Comparison of ENCODE assay signal across 8 cellular contexts in the genomic region with DNA sequence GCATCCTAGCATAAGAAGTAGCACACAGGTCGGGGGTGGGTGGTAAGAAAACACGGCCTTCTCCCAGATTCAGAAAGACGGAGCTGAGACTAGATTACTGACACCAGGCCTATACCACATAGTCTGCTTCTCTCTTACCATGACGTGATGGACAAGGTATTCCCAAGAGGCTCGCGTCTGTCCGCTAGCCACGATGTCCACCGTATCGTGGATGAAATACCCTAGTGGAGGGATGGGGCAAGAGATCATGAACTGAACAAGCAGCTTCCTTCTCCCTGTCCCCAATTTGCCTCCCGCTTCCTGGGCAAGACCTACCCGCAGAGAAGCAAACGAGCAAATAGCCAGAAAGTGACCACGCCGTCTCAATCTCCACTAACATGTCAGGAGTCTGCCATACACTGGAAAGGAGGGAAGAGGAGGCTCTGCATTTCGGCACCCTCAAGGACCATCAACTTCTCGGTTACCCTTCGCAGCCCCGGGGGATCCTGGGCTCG. TPM values are rescaled to one million over a fixed set of nuclear protein-coding genes. Genes with fewer than 3 reads are reported as not detected.
A peak's percentile ranks its signal among the peaks of the same experiment; 100 is the strongest.
DNase-seq lines count a peak whose midpoint lies in the region; ATAC-seq and TF ChIP-seq lines count a peak whose summit lies in the region.

No MANE protein-coding gene starts in this region.

- no peak for TF ChIP-seq CTCF in nephron (IDR thresholded peaks at IDR 0.05; ENCODE audit: unreplicated experiment in 3 of 3)

- H3K36me3 Mint-ChIP-seq in CD4-positive, alpha-beta memory T cell: peaks cover 29 to 58% of the 10 kb centered on the region in 2 donors
- peaks cover 45% of the 10 kb centered on the region for H3K36me3 Mint-ChIP-seq in nephron (ENCODE audit: low read depth)

- CTCF ChIA-PET in CD4-positive, alpha-beta memory T cell (lab: Charles Lee; ENCODE audit: partially characterized antibody): interaction anchor here (1.2 to 6.9 kb wide), 8 partner anchors 10 to 412 kb away, joined by 3 to 492 read pairs (median 10); a partner anchor contains a TSS

- peak overlapping the region; percentile 58 for H3K27ac ChIP-seq in CD4-positive, alpha-beta memory T cell (ENCODE audit: low read depth, low read length)
- no peak overlapping the region for H3K27ac ChIP-seq in duodenal mucosa (ENCODE audit: low read depth, low read length)

- H3K27ac Mint-ChIP-seq in CD4-positive, alpha-beta memory T cell: peak overlapping the region; percentile 83 to 96 (median 89)
- H3K27ac Mint-ChIP-seq in nephron: peak overlapping the region; percentile 70 to 95 (median 88)

- intact Hi-C loops in CD4-positive, alpha-beta memory T cell (cut with micrococcal nuclease): loop anchor here (5.0 to 10.0 kb wide), 2 partner anchors 127 to 570 kb away; a partner anchor contains a TSS

- H3K9me3 Mint-ChIP-seq in CD4-positive, alpha-beta memory T cell: no peaks in the 10 kb centered on the region
- H3K9me3 Mint-ChIP-seq in nephron: no peaks in the 10 kb centered on the region

- H3K9ac ChIP-seq in duodenal mucosa (ENCODE audit: low read depth in 1 of 2, low read length in 2 of 2): peak overlapping the region; percentile 53 to 76

- ATAC-seq in esophagus mucosa: no peak

- no peaks in the 10 kb centered on the region for H3K27me3 Mint-ChIP-seq in CD4-positive, alpha-beta memory T cell
- no peaks in the 10 kb centered on the region for H3K27me3 Mint-ChIP-seq in nephron (ENCODE audit: low read depth)

- POLR2A ChIA-PET in CD4-positive, alpha-beta memory T cell (lab: Charles Lee; ENCODE audit: partially characterized antibody): interaction anchor here (1.5 to 11.0 kb wide), 8 partner anchors 14 to 226 kb away, joined by 8 to 528 read pairs (median 38); a partner anchor contains a TSS

- no peaks in the 10 kb centered on the region for H3K27me3 ChIP-seq in CD4-positive, alpha-beta memory T cell (ENCODE audit: insufficient read depth, low read length)
- no peaks in the 10 kb centered on the region for H3K27me3 ChIP-seq in duodenal mucosa (ENCODE audit: control insufficient read depth in 1 of 2, insufficient read depth in 2 of 2, low read length in 2 of 2)

- DNase-seq in CD4-positive, alpha-beta memory T cell: no peak
- peak; percentile 79 for DNase-seq in HCEC 1CT
- peak; percentile 62 for DNase-seq in SIG-M5 (lab: John Stamatoyannopoulos, UW)
- no peak for DNase-seq in NCI-H446 treated with DMSO at 0.1 percent for 48 hours (lab: John Stamatoyannopoulos, UW)
- no peak for DNase-seq in activated gamma-delta T cell (lab: John Stamatoyannopoulos, UW)

- H3K36me3 ChIP-seq in CD4-positive, alpha-beta memory T cell (ENCODE audit: insufficient read depth, low read length): peaks cover 42% of the 10 kb centered on the region
- peaks cover 13 to 32% of the 10 kb centered on the region in 2 donors for H3K36me3 ChIP-seq in duodenal mucosa (ENCODE audit: control insufficient read depth in 1 of 2, insufficient read depth in 2 of 2, low read length in 2 of 2)

- peak overlapping the region; percentile 84 to 95 (median 86) for H3K4me3 Mint-ChIP-seq in CD4-positive, alpha-beta memory T cell
- H3K4me3 Mint-ChIP-seq in nephron: peak overlapping the region; percentile 85 to 92 (median 86)

- H3K9me3 ChIP-seq in CD4-positive, alpha-beta memory T cell (ENCODE audit: control insufficient read depth in 1 of 2, low read length in 2 of 2): no peaks in the 10 kb centered on the region
- no peaks in the 10 kb centered on the region for H3K9me3 ChIP-seq in duodenal mucosa (ENCODE audit: control insufficient read depth in 1 of 2, low read length in 2 of 2)

- peaks cover 59% of the 10 kb centered on the region for H3K4me1 ChIP-seq in CD4-positive, alpha-beta memory T cell (ENCODE audit: insufficient read depth, low read length)
- peaks cover 38 to 66% of the 10 kb centered on the region in 2 donors for H3K4me1 ChIP-seq in duodenal mucosa (ENCODE audit: control insufficient read depth in 1 of 2, insufficient read depth in 2 of 2, low read length in 2 of 2)

- H3K4me3 ChIP-seq in CD4-positive, alpha-beta memory T cell (ENCODE audit: low read length in 2 of 2): peak overlapping the region; percentile 23 to 51
- H3K4me3 ChIP-seq in duodenal mucosa (ENCODE audit: low read depth in 1 of 2, low read length in 2 of 2): peak overlapping the region; percentile 70 to 79

- peaks cover 46 to 83% (median 60%) of the 10 kb centered on the region in 4 donors for H3K4me1 Mint-ChIP-seq in CD4-positive, alpha-beta memory T cell
- peaks cover 46% of the 10 kb centered on the region for H3K4me1 Mint-ChIP-seq in nephron

RNA-seq across cellular contexts. Expression of a gene that starts 0.8 kb away (rescaled TPM):
- total RNA-seq in CD4-positive, alpha-beta memory T cell: 1 to 10 TPM; 1.0 to 2.2 TPM
- under 1 TPM in 1 of 2 donors, not detected in 1; 0.52 TPM for polyA plus RNA-seq in CD4-positive, alpha-beta memory T cell
- total RNA-seq in esophagus mucosa: 14.7 TPM

RNA-seq across cellular contexts. Expression of a gene that starts 3.4 kb away (rescaled TPM):
- total RNA-seq in CD4-positive, alpha-beta memory T cell: 10 to 100 TPM; 11.4 to 13.8 TPM
- polyA plus RNA-seq in CD4-positive, alpha-beta memory T cell: 1 to 10 TPM; 1.9 to 4.5 TPM
- 3.9 TPM for total RNA-seq in esophagus mucosa

RNA-seq across cellular contexts. Expression of a gene that starts 5.4 kb away (rescaled TPM):
- total RNA-seq in CD4-positive, alpha-beta memory T cell: 1,000 to 10,000 TPM; 3,285 to 3,424 TPM
- polyA plus RNA-seq in CD4-positive, alpha-beta memory T cell: 1,000 to 10,000 TPM; 5,402 to 5,583 TPM
- total RNA-seq in esophagus mucosa: 1,336 TPM

RNA-seq across cellular contexts. Expression of a gene that starts 7.5 kb away (rescaled TPM):
- 1 to 10 TPM; 4.0 to 6.3 TPM for total RNA-seq in CD4-positive, alpha-beta memory T cell
- polyA plus RNA-seq in CD4-positive, alpha-beta memory T cell: 1 to 10 TPM; 3.0 to 8.7 TPM
- total RNA-seq in esophagus mucosa: 34.2 TPM

RNA-seq across cellular contexts. Expression of a gene that starts 13.5 kb away (rescaled TPM):
- total RNA-seq in CD4-positive, alpha-beta memory T cell: 10 to 100 TPM; 14.3 to 17.4 TPM
- 1 to 10 TPM in 1 of 2 donors, under 1 TPM in 1; 0.12 to 1.4 TPM for polyA plus RNA-seq in CD4-positive, alpha-beta memory T cell
- 0.64 TPM for total RNA-seq in esophagus mucosa

Comparison
In these comparisons a context has a peak if more than half of its experiments do, and no peak if none do; other contexts are left out.
1. DNase-seq: peak in HCEC 1CT (single experiment) and SIG-M5 (single experiment); none in CD4-positive, alpha-beta memory T cell (0 of 5), NCI-H446 treated with DMSO at 0.1 percent for 48 hours (single experiment) and activated gamma-delta T cell (single experiment).